8 cellular contexts compared by ENCODE assay signal in genomic region chrX:120790118-120790517, GRCh38.
A peak's percentile ranks its signal among the peaks of the same experiment; 100 is the strongest.
DNase-seq lines count a peak whose midpoint lies in the region; ATAC-seq and TF ChIP-seq lines count a peak whose summit lies in the region.

No MANE protein-coding gene starts in this region.

- peak overlapping the region; percentile 78 for H3K27ac Mint-ChIP-seq in activated naive CD8-positive, alpha-beta T cell
- H3K27ac Mint-ChIP-seq in activated naive CD8-positive, alpha-beta T cell treated with anti-CD3 and anti-CD28 coated beads for 36 hours: no peak overlapping the region
- no peak overlapping the region for H3K27ac Mint-ChIP-seq in MCF 10A (ENCODE audit: low read depth, unreplicated experiment)
- H3K27ac Mint-ChIP-seq in type B pancreatic cell: no peak overlapping the region

- H2AFZ ChIP-seq in Loucy (ENCODE audit: low read length): peak overlapping the region; percentile 87

- no peaks in the 10 kb centered on the region for H3K9me3 ChIP-seq in Loucy (ENCODE audit: insufficient read depth, low read depth, low read length)

- no peaks in the 10 kb centered on the region for H4K20me1 ChIP-seq in Loucy (ENCODE audit: insufficient read depth, low read length, poor library complexity, severe bottlenecking)

- CTCF ChIA-PET in MCF 10A (lab: Yijun Ruan, JAX): interaction anchor here (0.5 to 3.3 kb wide), 26 partner anchors 10 to 1987 kb away, joined by 3 to 17 read pairs (median 3); no protein-coding TSS in a partner anchor

- ATAC-seq in GM21786 (IDR thresholded peaks at IDR 0.05; ENCODE audit: unreplicated experiment): peak; percentile 67

- no peak for DNase-seq in activated naive CD8-positive, alpha-beta T cell treated with anti-CD3 and anti-CD28 coated beads for 36 hours
- DNase-seq in RPMI8226 (peak; percentile 72), MCF 10A (ENCODE audit: unreplicated experiment) (peak; percentile 82), kidney epithelial cell (ENCODE audit: low read depth) (peak; percentile 29), type B pancreatic cell (ENCODE audit: extremely low spot score, unreplicated experiment) (no peak)

- TF ChIP-seq CTCF in Loucy (conservative IDR thresholded peaks at IDR 0.05; ENCODE audit: low read length): peak; percentile 63
- peak; percentile 71 for TF ChIP-seq CTCF in MCF 10A (IDR thresholded peaks at IDR 0.05; ENCODE audit: unreplicated experiment)
- peak; percentile 79 for TF ChIP-seq CTCF in kidney epithelial cell (IDR thresholded peaks at IDR 0.05; ENCODE audit: insufficient read depth, low read length, poor library complexity, severe bottlenecking)
- TF ChIP-seq CTCF in type B pancreatic cell (conservative IDR thresholded peaks at IDR 0.05): peak; percentile 92

- BruUV-seq in MCF 10A (replicated peaks; lab: Mats Ljungman, UMichigan): no TSS peak

- H3K9me3 Mint-ChIP-seq in activated naive CD8-positive, alpha-beta T cell (ENCODE audit: low read depth): no peaks in the 10 kb centered on the region
- no peaks in the 10 kb centered on the region for H3K9me3 Mint-ChIP-seq in activated naive CD8-positive, alpha-beta T cell treated with anti-CD3 and anti-CD28 coated beads for 36 hours
- H3K9me3 Mint-ChIP-seq in MCF 10A (ENCODE audit: unreplicated experiment) (no peaks in the 10 kb centered on the region), type B pancreatic cell (no peaks in the 10 kb centered on the region)

- no peaks in the 10 kb centered on the region for H3K27me3 ChIP-seq in Loucy (ENCODE audit: insufficient read depth, low read length, poor library complexity, severe bottlenecking)
- no peaks in the 10 kb centered on the region for H3K27me3 ChIP-seq in kidney epithelial cell (ENCODE audit: control insufficient read depth, insufficient read depth, low read length)

- POLR2A ChIA-PET in MCF 10A (lab: Yijun Ruan, JAX): no interaction called here

- H3K27me3 Mint-ChIP-seq in activated naive CD8-positive, alpha-beta T cell: no peaks in the 10 kb centered on the region
- H3K27me3 Mint-ChIP-seq in activated naive CD8-positive, alpha-beta T cell treated with anti-CD3 and anti-CD28 coated beads for 36 hours: no peaks in the 10 kb centered on the region
- H3K27me3 Mint-ChIP-seq in MCF 10A (ENCODE audit: insufficient read depth, unreplicated experiment) (no peaks in the 10 kb centered on the region), type B pancreatic cell (no peaks in the 10 kb centered on the region)

- H3F3A ChIP-seq in Loucy (ENCODE audit: low read depth): no peaks in the 10 kb centered on the region

- H3K36me3 Mint-ChIP-seq in activated naive CD8-positive, alpha-beta T cell: no peaks in the 10 kb centered on the region
- H3K36me3 Mint-ChIP-seq in activated naive CD8-positive, alpha-beta T cell treated with anti-CD3 and anti-CD28 coated beads for 36 hours: no peaks in the 10 kb centered on the region
- H3K36me3 Mint-ChIP-seq in MCF 10A (ENCODE audit: insufficient read depth, unreplicated experiment) (no peaks in the 10 kb centered on the region), type B pancreatic cell (no peaks in the 10 kb centered on the region)

- no peaks in the 10 kb centered on the region for H3K79me2 ChIP-seq in Loucy (ENCODE audit: insufficient read depth, low read length)

- H3K4me3 ChIP-seq in Loucy (ENCODE audit: low read length, poor library complexity, severe bottlenecking) (peak overlapping the region; percentile 65), kidney epithelial cell (ENCODE audit: low read depth, low read length) (no peak overlapping the region)

- H3K4me3 Mint-ChIP-seq in activated naive CD8-positive, alpha-beta T cell: no peak overlapping the region
- no peak overlapping the region for H3K4me3 Mint-ChIP-seq in activated naive CD8-positive, alpha-beta T cell treated with anti-CD3 and anti-CD28 coated beads for 36 hours
- H3K4me3 Mint-ChIP-seq in MCF 10A (ENCODE audit: unreplicated experiment) (no peak overlapping the region), type B pancreatic cell (peak overlapping the region; percentile 53)

- H3K4me2 ChIP-seq in Loucy (ENCODE audit: low read depth, low read length, poor library complexity, severe bottlenecking): peak overlapping the region; percentile 66

- intact Hi-C loops in MCF 10A (cut with micrococcal nuclease): loop anchor here (1.0 kb wide), 1 partner anchor 789 kb away; no protein-coding TSS in a partner anchor

- H3K9ac ChIP-seq in Loucy (ENCODE audit: low read depth, low read length, poor library complexity, severe bottlenecking): no peak overlapping the region

- H3K4me1 ChIP-seq in Loucy (ENCODE audit: insufficient read depth, low read length, poor library complexity, severe bottlenecking): peaks cover 7% of the 10 kb centered on the region

- peaks cover 11% of the 10 kb centered on the region for H3K4me1 Mint-ChIP-seq in activated naive CD8-positive, alpha-beta T cell (ENCODE audit: low read depth)
- H3K4me1 Mint-ChIP-seq in activated naive CD8-positive, alpha-beta T cell treated with anti-CD3 and anti-CD28 coated beads for 36 hours: peaks cover 9% of the 10 kb centered on the region
- H3K4me1 Mint-ChIP-seq in MCF 10A (ENCODE audit: insufficient read depth, unreplicated experiment) (peaks cover 20% of the 10 kb centered on the region), type B pancreatic cell (ENCODE audit: unreplicated experiment) (no peaks in the 10 kb centered on the region)

- H3K9me2 ChIP-seq in Loucy (replicated peaks; ENCODE audit: low read depth, low read length): no peaks in the 10 kb centered on the region

- H3K36me3 ChIP-seq in Loucy (ENCODE audit: insufficient read depth, low read length) (no peaks in the 10 kb centered on the region), kidney epithelial cell (ENCODE audit: control insufficient read depth, insufficient read depth, low read length) (no peaks in the 10 kb centered on the region)

Comparison
In these comparisons a context has a peak if more than half of its experiments do, and no peak if none do; other contexts are left out.
1. DNase-seq: peak in RPMI8226 (single experiment), MCF 10A (single experiment) and kidney epithelial cell (single experiment); none in activated naive CD8-positive, alpha-beta T cell treated with anti-CD3 and anti-CD28 coated beads for 36 hours (single experiment) and type B pancreatic cell (single experiment).
2. Peak in every context shown above with its lines, with median percentiles within 50 percentile points of each other: CTCF ChIP-seq.